ENCODE assay signal across 12 cellular contexts in genomic region chr10:3876563-3876962, GRCh38.
DNase-seq lines count a peak whose midpoint lies in the region; ATAC-seq and TF ChIP-seq lines count a peak whose summit lies in the region.
"Had no signal": no experiment of that assay in that cellular context is flagged by ENCODE, and none has a peak within 500 bp of the region (broad histone marks: within the 10 kb centered on the region; RNA-seq: fewer than 3 reads in every experiment).

No MANE protein-coding gene starts in this region.

- peaks cover 51 to 77% (median 56%) of the 10 kb centered on the region in 3 donors for H3K4me1 Mint-ChIP-seq in CD8-positive, alpha-beta memory T cell
- peaks cover 44 to 60% of the 10 kb centered on the region in 2 donors for H3K4me1 Mint-ChIP-seq in effector memory CD8-positive, alpha-beta T cell (ENCODE audit: low read depth in 2 of 2)

- no peaks in the 10 kb centered on the region for H4K20me1 ChIP-seq in MM.1S (ENCODE audit: insufficient read depth, low read length)

- peaks cover 27% of the 10 kb centered on the region for H3F3A ChIP-seq in MM.1S (ENCODE audit: insufficient read depth, low read length)

- H3K79me1 ChIP-seq in trophoblast cell (ENCODE audit: low read length): peaks cover 3% of the 10 kb centered on the region

- no peak overlapping the region for H3K4me3 ChIP-seq in CD8-positive, alpha-beta memory T cell (ENCODE audit: low read length)
- H3K4me3 ChIP-seq in MM.1S (ENCODE audit: low read length) (no peak overlapping the region), trophoblast cell (ENCODE audit: low read depth, low read length) (no peak overlapping the region)

- no peak overlapping the region for H2BK5ac ChIP-seq in trophoblast cell (ENCODE audit: low read depth, low read length, poor library complexity)

- no peak for TF ChIP-seq CTCF in MM.1S (IDR thresholded peaks at IDR 0.05; ENCODE audit: low read length)

- CTCF ChIA-PET in CD8-positive, alpha-beta memory T cell (lab: Charles Lee): interaction anchor here (1.3 to 2.6 kb wide), 2 partner anchors 23 to 91 kb away, joined by 3 to 9 read pairs; partner anchors contain the start of gene KLF6

- peak overlapping the region in 3 of 7 donors; percentile 40 to 70 (median 42) for H3K4me3 Mint-ChIP-seq in CD8-positive, alpha-beta memory T cell
- H3K4me3 Mint-ChIP-seq in effector memory CD8-positive, alpha-beta T cell: peak overlapping the region; percentile 71 to 72
- H3K4me3 Mint-ChIP-seq: activated T-helper 1 cell treated with anti-CD3 and anti-CD28 coated beads, Interleukin-12 subunit alpha, Interleukin-12 subunit beta, Interleukin-2, Interleukin-4 antibody, amounts not matched to agents 30 ng/mL and 10 ng/mL and 1 ng/mL, durations not matched to agents 14 hours and 24 hours and 36 hours had no signal

- no peak overlapping the region for H3K4me2 ChIP-seq in MM.1S (ENCODE audit: low read depth, low read length)
- H3K4me2 ChIP-seq in trophoblast cell (ENCODE audit: low read length): no peak overlapping the region

- H2BK120ac ChIP-seq in trophoblast cell (ENCODE audit: insufficient read depth, low read length, poor library complexity): no peak overlapping the region

- peak overlapping the region; percentile 82 to 100 (median 94) for H3K27ac Mint-ChIP-seq in CD8-positive, alpha-beta memory T cell
- peak overlapping the region; percentile 98 to 100 for H3K27ac Mint-ChIP-seq in effector memory CD8-positive, alpha-beta T cell

- H3K27me3 Mint-ChIP-seq in CD8-positive, alpha-beta memory T cell: no peaks in the 10 kb centered on the region
- no peaks in the 10 kb centered on the region for H3K27me3 Mint-ChIP-seq in effector memory CD8-positive, alpha-beta T cell

- WGBS in trophoblast cell (ENCODE audit: extremely low coverage, insufficient coverage, insufficient read length): no CpG with 5 or more reads among the region's 7 CpGs

- no peak overlapping the region for H2AFZ ChIP-seq in MM.1S (ENCODE audit: low read length)
- H2AFZ ChIP-seq in trophoblast cell (ENCODE audit: insufficient read depth, low read length, poor library complexity): no peak overlapping the region

- peak overlapping the region; percentile 33 for H3K27ac ChIP-seq in CD8-positive, alpha-beta memory T cell (ENCODE audit: low read depth, low read length)
- H3K27ac ChIP-seq in MM.1S (ENCODE audit: low read length) (peak overlapping the region; percentile 98; the same call in 1 of the 2 replicates), trophoblast cell (ENCODE audit: low read depth, low read length) (no peak overlapping the region)

- no peak overlapping the region for H3K23ac ChIP-seq in trophoblast cell (ENCODE audit: low read length)

- H3K9ac ChIP-seq in MM.1S (ENCODE audit: low read length): no peak overlapping the region
- H3K9ac ChIP-seq in trophoblast cell (ENCODE audit: low read length): no peak overlapping the region

- no peak overlapping the region for H2AK5ac ChIP-seq in trophoblast cell (ENCODE audit: low read length)

- H3K14ac ChIP-seq in trophoblast cell (ENCODE audit: low read length): no peak overlapping the region

- H3K9me3 Mint-ChIP-seq in CD8-positive, alpha-beta memory T cell: no peaks in the 10 kb centered on the region
- H3K9me3 Mint-ChIP-seq in effector memory CD8-positive, alpha-beta T cell: no peaks in the 10 kb centered on the region

- H4K12ac ChIP-seq in trophoblast cell (ENCODE audit: low read depth, low read length): no peak overlapping the region

- H3K4ac ChIP-seq in trophoblast cell (ENCODE audit: low read depth, low read length): no peak overlapping the region

- no peaks in the 10 kb centered on the region for H3K27me3 ChIP-seq in CD8-positive, alpha-beta memory T cell (ENCODE audit: insufficient read depth, low read length, poor library complexity, severe bottlenecking)
- H3K27me3 ChIP-seq in MM.1S (replicated peaks; ENCODE audit: insufficient read depth, low read length): no peaks in the 10 kb centered on the region
- H3K27me3 ChIP-seq in trophoblast cell (ENCODE audit: insufficient read depth, low read length): no peaks in the 10 kb centered on the region

- no peak overlapping the region for H3K18ac ChIP-seq in trophoblast cell (ENCODE audit: low read length)

- H4K8ac ChIP-seq in trophoblast cell (ENCODE audit: low read depth, low read length): no peak overlapping the region

- POLR2A ChIA-PET in CD8-positive, alpha-beta memory T cell (lab: Charles Lee): interaction anchor here (1.1 to 6.6 kb wide), 2 partner anchors 11 to 93 kb away, joined by 3 to 57 read pairs; partner anchors contain the start of gene KLF6

- H3K4me1 ChIP-seq in CD8-positive, alpha-beta memory T cell (ENCODE audit: insufficient read depth, low read length): peaks cover 59% of the 10 kb centered on the region
- H3K4me1 ChIP-seq in MM.1S (ENCODE audit: low read length) (peaks cover 40% of the 10 kb centered on the region), trophoblast cell (ENCODE audit: control insufficient read depth in 1 of 2, insufficient read depth in 2 of 2, low read length in 2 of 2) (peaks cover 0 to 6% of the 10 kb centered on the region in 2 experiments)

- no peak for ATAC-seq in effector memory CD8-positive, alpha-beta T cell (replicated peaks)
- ATAC-seq in GM21576 (IDR thresholded peaks at IDR 0.05; ENCODE audit: unreplicated experiment): no peak

- H4K91ac ChIP-seq in trophoblast cell (ENCODE audit: low read depth, low read length): no peak overlapping the region

- DNase-seq in CD8-positive, alpha-beta memory T cell: no peak
- DNase-seq in MM.1S (no peak), trophoblast cell (peak; percentile 40 to 51), NCI-H2227 treated with DMSO at 0.1 percent for 48 hours (lab: John Stamatoyannopoulos, UW) (no peak), SHP77 treated with DMSO at 0.1 percent for 48 hours (lab: John Stamatoyannopoulos, UW) (no peak)
- no peak for DNase-seq in effector memory CD8-positive, alpha-beta T cell
- DNase-seq: COR-L47; foreskin melanocyte; NCI-H2171 treated with DMSO at 0.1 percent for 48 hours; stimulated activated CD4-positive, alpha-beta T cell treated with anti-CD3 and anti-CD28 coated beads, Interleukin-4, amount 100 ng/mL, for 1 hour had no signal

- H3K9me3 ChIP-seq in CD8-positive, alpha-beta memory T cell (ENCODE audit: low read length): no peaks in the 10 kb centered on the region
- no peaks in the 10 kb centered on the region for H3K9me3 ChIP-seq in MM.1S (replicated peaks; ENCODE audit: insufficient read depth, low read length)
- no peaks in the 10 kb centered on the region for H3K9me3 ChIP-seq in trophoblast cell (ENCODE audit: insufficient read depth, low read depth, low read length)

- no peaks in the 10 kb centered on the region for H3K36me3 ChIP-seq in CD8-positive, alpha-beta memory T cell (ENCODE audit: insufficient read depth, low read length)
- H3K36me3 ChIP-seq in MM.1S (replicated peaks; ENCODE audit: insufficient read depth, low read length) (no peaks in the 10 kb centered on the region), trophoblast cell (ENCODE audit: control insufficient read depth in 1 of 2, insufficient read depth in 2 of 2, low read length in 2 of 2) (no peaks in the 10 kb centered on the region)

- no peak overlapping the region for H2BK12ac ChIP-seq in trophoblast cell (ENCODE audit: low read length)

- H3K79me2 ChIP-seq in MM.1S (ENCODE audit: low read length) (no peaks in the 10 kb centered on the region), trophoblast cell (ENCODE audit: control insufficient read depth, insufficient read depth, low read length, poor library complexity) (no peaks in the 10 kb centered on the region)

- no peaks in the 10 kb centered on the region for H3K36me3 Mint-ChIP-seq in CD8-positive, alpha-beta memory T cell
- peaks cover 24% of the 10 kb centered on the region for H3K36me3 Mint-ChIP-seq in effector memory CD8-positive, alpha-beta T cell (ENCODE audit: insufficient read depth)

- no peaks in the 10 kb centered on the region for H3K9me2 ChIP-seq in MM.1S (replicated peaks; ENCODE audit: insufficient read depth, low read length)

Comparison
In these comparisons a context has a peak if more than half of its experiments do, and no peak if none do; other contexts are left out.
1. DNase-seq: peak in trophoblast cell (2 of 2); none in CD8-positive, alpha-beta memory T cell (0 of 5), MM.1S (single experiment), effector memory CD8-positive, alpha-beta T cell (0 of 3), NCI-H2227 treated with DMSO at 0.1 percent for 48 hours (single experiment) and SHP77 treated with DMSO at 0.1 percent for 48 hours (single experiment).